Comparison of ENCODE assay signal across 25 cellular contexts in the genomic region with DNA sequence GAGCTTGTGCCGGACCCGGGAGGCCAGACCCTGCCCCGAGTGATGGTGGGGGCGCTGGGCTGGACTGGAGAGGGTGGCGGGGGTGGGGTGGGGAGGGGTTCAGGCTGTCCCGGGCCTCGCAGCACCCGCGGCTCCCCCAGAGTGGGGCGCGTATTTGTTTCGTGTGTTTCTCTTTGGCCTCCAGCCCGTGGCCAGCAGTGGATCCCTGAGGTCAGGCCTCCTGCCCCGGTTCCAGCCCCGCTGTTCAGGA. TPM values are rescaled to one million over a fixed set of nuclear protein-coding genes. Genes with fewer than 3 reads are reported as not detected.
"Had no signal": no experiment of that assay in that cellular context is flagged by ENCODE, and none has a peak within 500 bp of the region (broad histone marks: within the 10 kb centered on the region; RNA-seq: fewer than 3 reads in every experiment).

No MANE protein-coding gene starts in this region.

- ATAC-seq: foreskin keratinocyte; gastroesophageal sphincter; heart left ventricle; left ventricle myocardium superior; lower lobe of right lung; naive thymus-derived CD8-positive, alpha-beta T cell; psoas muscle; right cardiac atrium; stimulated activated naive B cell treated with anti-CD40 and anti-IgM and Interleukin-4, amounts not matched to agents 10 μg/mL and 1 μg/mL and 100 μg/mL, for 72 hours had no signal

- H3K27ac ChIP-seq: esophagus muscularis mucosa, foreskin keratinocyte, gastroesophageal sphincter, heart left ventricle, lower lobe of right lung, psoas muscle, sigmoid colon, thoracic aorta, tibial nerve, upper lobe of left lung, vagina had no signal

- H3K4me1 ChIP-seq: foreskin keratinocyte, psoas muscle had no signal

- H3K9me3 ChIP-seq: lower lobe of right lung, psoas muscle, thoracic aorta, upper lobe of left lung, vagina had no signal

- H3K27me3 ChIP-seq: foreskin keratinocyte, upper lobe of left lung, vagina had no signal

- FAIRE-seq: colon, endothelial cell of umbilical vein, keratinocyte had no signal

- H3K4me3 ChIP-seq: esophagus muscularis mucosa, gastroesophageal sphincter, heart left ventricle, lower lobe of right lung, psoas muscle, sigmoid colon, thoracic aorta, tibial nerve, upper lobe of left lung, vagina had no signal

- DNase-seq: effector memory CD4-positive, alpha-beta T cell; foreskin keratinocyte; hippocampal formation; immature natural killer cell; naive thymus-derived CD8-positive, alpha-beta T cell; sigmoid colon; stimulated activated CD4-positive, alpha-beta T cell treated with anti-CD3 and anti-CD28 coated beads, Interleukin-15, amount 100 ng/mL, for 24 hours; stimulated activated CD4-positive, alpha-beta T cell treated with anti-CD3 and anti-CD28 coated beads, Interleukin-2, amount 100 ng/mL, for 48 hours; stimulated activated naive B cell treated with anti-CD40 and anti-IgM and Interleukin-4, amounts not matched to agents 10 μg/mL and 1 μg/mL and 100 μg/mL, for 72 hours had no signal

- H3K36me3 ChIP-seq: esophagus muscularis mucosa, gastroesophageal sphincter, heart left ventricle, lower lobe of right lung, sigmoid colon, thoracic aorta, tibial nerve, upper lobe of left lung, vagina had no signal

RNA-seq across cellular contexts. Expression of gene MMEL1, which starts 27.1 kb away (rescaled TPM):
- total RNA-seq: epithelial cell of proximal tubule, foreskin keratinocyte, left ventricle myocardium superior, osteocyte, thoracic aorta had no signal
- polyA plus RNA-seq: keratinocyte had no signal
